19 cellular contexts compared by ENCODE assay signal in genomic region chr7:7344583-7344982, GRCh38.
DNase-seq lines count a peak whose midpoint lies in the region; ATAC-seq, FAIRE-seq and TF ChIP-seq lines count a peak whose summit lies in the region.
"Had no signal": no experiment of that assay in that cellular context is flagged by ENCODE, and none has a peak within 500 bp of the region (broad histone marks: within the 10 kb centered on the region; RNA-seq: fewer than 3 reads in every experiment).

No MANE protein-coding gene starts in this region.

- H3K4me2 ChIP-seq in HepG2 (ENCODE audit: low read depth, low read length) (no peak overlapping the region), K562 (ENCODE audit: insufficient read depth, low read length) (no peak overlapping the region), neural progenitor cell (no peak overlapping the region)
- H3K4me2 ChIP-seq: BLaER1 had no signal

- H3K27ac Mint-ChIP-seq in stimulated activated naive CD8-positive, alpha-beta T cell treated with anti-CD3 and anti-CD28 coated beads, Interleukin-15, amount 100 ng/mL, for 72 hours = no peak overlapping the region
- H3K27ac Mint-ChIP-seq in neural progenitor cell = no peak overlapping the region
- H3K27ac Mint-ChIP-seq: CD14-positive monocyte; CD4-positive, alpha-beta memory T cell had no signal

- H2AFZ ChIP-seq in HepG2 (ENCODE audit: low read length) (no peak overlapping the region), K562 (ENCODE audit: low read depth, low read length) (no peak overlapping the region), neural progenitor cell (replicated peaks) (no peak overlapping the region)

- CTCF ChIA-PET in HepG2 (lab: Yijun Ruan, JAX; ENCODE audit: low intra/inter-chr PET ratio, low total read pairs) (no interaction called here), K562 (lab: Yijun Ruan, JAX; ENCODE audit: low intra/inter-chr PET ratio) (no interaction called here)

- TF ChIP-seq POLR2A in HepG2 (IDR thresholded peaks at IDR 0.05; ENCODE audit: insufficient read depth in 1 of 2, low read depth in 2 of 2, low read length in 2 of 2) (no peak), right lobe of liver (IDR thresholded peaks at IDR 0.05) (no peak), K562 (conservative IDR thresholded peaks at IDR 0.05) (no peak)

- no peaks in the 10 kb centered on the region for H3K79me2 ChIP-seq in HepG2 (ENCODE audit: insufficient read depth, low read length)
- no peaks in the 10 kb centered on the region for H3K79me2 ChIP-seq in K562 (ENCODE audit: control insufficient read depth, insufficient read depth, low read length)
- H3K79me2 ChIP-seq in neural progenitor cell (ENCODE audit: low read depth) = no peaks in the 10 kb centered on the region

- intact Hi-C loops in HepG2 (cut with micrococcal nuclease; ENCODE audit: unreplicated experiment) (no loop called here), right lobe of liver (cut with DNase I) (no loop called here), K562 (cut with micrococcal nuclease) (no loop called here)

- H3K4me3 ChIP-seq in HepG2 (replicated peaks in 1 of 3; ENCODE audit: insufficient read depth in 1 of 3, low read depth in 2 of 3, low read length in 3 of 3) (no peak overlapping the region), right lobe of liver (no peak overlapping the region), K562 (no peak overlapping the region), neural progenitor cell (no peak overlapping the region)
- H3K4me3 ChIP-seq: BLaER1, HAP-1 had no signal

- H3K36me3 ChIP-seq in HepG2 (replicated peaks in 1 of 2; ENCODE audit: control insufficient read depth in 1 of 2, insufficient read depth in 2 of 2, low read length in 2 of 2) (no peaks in the 10 kb centered on the region), right lobe of liver (no peaks in the 10 kb centered on the region), K562 (ENCODE audit: control insufficient read depth, insufficient read depth, low read length) (no peaks in the 10 kb centered on the region), neural progenitor cell (no peaks in the 10 kb centered on the region)
- H3K36me3 ChIP-seq: BLaER1, HAP-1 had no signal

- TF ChIP-seq EP300 in HepG2 (IDR thresholded peaks at IDR 0.05; ENCODE audit: low read depth in 2 of 2, low read length in 2 of 2) (no peak), HepG2 (CRISPR knock-in tag; IDR thresholded peaks at IDR 0.05; ENCODE audit: borderline replicate concordance) (no peak), Ishikawa (IDR thresholded peaks at IDR 0.05; ENCODE audit: borderline replicate concordance) (no peak), K562 (IDR thresholded peaks at IDR 0.05; ENCODE audit: low read length) (no peak)

- 4% methylated on average over 3 of the region's 3 CpGs for WGBS in HepG2 (ENCODE audit: low lambda C conversion rate)
- WGBS in right lobe of liver (ENCODE audit: insufficient coverage, low coverage, low lambda C conversion rate, missing lambda C conversion rate) = 60% methylated on average over 3 of the region's 3 CpGs
- 3% methylated on average over 3 of the region's 3 CpGs for WGBS in K562 (ENCODE audit: insufficient coverage, low coverage, missing lambda C conversion rate)

- no peaks in the 10 kb centered on the region for H3K9me1 ChIP-seq in K562 (ENCODE audit: control insufficient read depth, insufficient read depth, low read length)

- H3K36me3 Mint-ChIP-seq in neural progenitor cell = no peaks in the 10 kb centered on the region
- H3K36me3 Mint-ChIP-seq: CD14-positive monocyte; CD4-positive, alpha-beta memory T cell had no signal

- no peak for FAIRE-seq in HepG2 (lab: Jason Lieb, UNC)
- no peak for FAIRE-seq in K562 (lab: Jason Lieb, UNC)
- FAIRE-seq: A204.1, GM12892 had no signal

- ATAC-seq in HepG2 (no peak), right lobe of liver (no peak), K562 (no peak)
- no peak for ATAC-seq in stimulated activated naive CD8-positive, alpha-beta T cell treated with anti-CD3 and anti-CD28 coated beads, Interleukin-15, amount 100 ng/mL, for 72 hours

- no peak for DNase-seq in HepG2 (ENCODE audit: low spot score)
- no peak for DNase-seq in right lobe of liver
- no peak for DNase-seq in K562 (ENCODE audit: extremely low read depth in 1 of 4, low spot score in 3 of 4)
- DNase-seq in stimulated activated naive CD8-positive, alpha-beta T cell treated with anti-CD3 and anti-CD28 coated beads, Interleukin-15, amount 100 ng/mL, for 72 hours = no peak
- no peak for DNase-seq in neural progenitor cell (ENCODE audit: low spot score)
- no peak for DNase-seq in AML-193 (lab: John Stamatoyannopoulos, UW)
- DNase-seq: ACHN; CD4-positive, alpha-beta memory T cell; DMS153; DMS79; GDM1; GOT3; KBM-7 had no signal

- no peaks in the 10 kb centered on the region for H3K9me3 Mint-ChIP-seq in stimulated activated naive CD8-positive, alpha-beta T cell treated with anti-CD3 and anti-CD28 coated beads, Interleukin-15, amount 100 ng/mL, for 72 hours
- H3K9me3 Mint-ChIP-seq in neural progenitor cell = no peaks in the 10 kb centered on the region
- H3K9me3 Mint-ChIP-seq: CD4-positive, alpha-beta memory T cell had no signal

- H3K4me3 Mint-ChIP-seq in stimulated activated naive CD8-positive, alpha-beta T cell treated with anti-CD3 and anti-CD28 coated beads, Interleukin-15, amount 100 ng/mL, for 72 hours = no peak overlapping the region
- no peak overlapping the region for H3K4me3 Mint-ChIP-seq in neural progenitor cell
- H3K4me3 Mint-ChIP-seq: CD14-positive monocyte; CD4-positive, alpha-beta memory T cell had no signal

- POLR2A ChIA-PET in HepG2 (lab: Yijun Ruan, JAX) (no interaction called here), K562 (lab: Yijun Ruan, JAX) (no interaction called here)

- in situ Hi-C loops in HepG2 (cut with HindIII; ENCODE audit: extremely low pct_ligation_motif_present, low pct_unique_long_range_greater_than_20kb) = no loop called here
- in situ Hi-C loops in K562 (cut with MboI) = no loop called here

- peaks cover 7% of the 10 kb centered on the region for H3K27me3 Mint-ChIP-seq in stimulated activated naive CD8-positive, alpha-beta T cell treated with anti-CD3 and anti-CD28 coated beads, Interleukin-15, amount 100 ng/mL, for 72 hours
- no peaks in the 10 kb centered on the region for H3K27me3 Mint-ChIP-seq in neural progenitor cell (ENCODE audit: insufficient read depth, low read depth)

- H3K4me1 ChIP-seq in HepG2 (ENCODE audit: insufficient read depth, low read length) (no peaks in the 10 kb centered on the region), right lobe of liver (no peaks in the 10 kb centered on the region), K562 (replicated peaks in 1 of 2; ENCODE audit: control insufficient read depth in 2 of 2, insufficient read depth in 2 of 2, low read length in 2 of 2) (no peaks in the 10 kb centered on the region), neural progenitor cell (peaks cover 9% of the 10 kb centered on the region)
- H3K4me1 ChIP-seq: BLaER1, HAP-1 had no signal

- H3F3A ChIP-seq in neural progenitor cell (ENCODE audit: low read depth) = no peaks in the 10 kb centered on the region

- TF ChIP-seq RAD21 in HepG2 (CRISPR knock-in tag; IDR thresholded peaks at IDR 0.05) (no peak), Ishikawa (IDR thresholded peaks at IDR 0.05; ENCODE audit: low read depth) (no peak), K562 (CRISPR knock-in tag; conservative IDR thresholded peaks at IDR 0.05 in 1 of 2, IDR thresholded peaks at IDR 0.05 in 1 of 2) (no peak)

- BruUV-seq in HepG2 (replicated peaks; lab: Mats Ljungman, UMichigan) = no TSS peak
- BruUV-seq in K562 (replicated peaks; lab: Mats Ljungman, UMichigan) = no TSS peak

- H3K27ac ChIP-seq in HepG2 (ENCODE audit: extremely low read length, insufficient read depth, low read length) (no peak overlapping the region), right lobe of liver (no peak overlapping the region), K562 (ENCODE audit: extremely low read depth, low read depth, low read length) (no peak overlapping the region), neural progenitor cell (no peak overlapping the region)
- H3K27ac ChIP-seq: BLaER1 had no signal

- H4K20me1 ChIP-seq in HepG2 (ENCODE audit: insufficient read depth, low read length) (no peaks in the 10 kb centered on the region), K562 (replicated peaks; ENCODE audit: control insufficient read depth, insufficient read depth, low read length) (no peaks in the 10 kb centered on the region), neural progenitor cell (ENCODE audit: low read depth) (no peaks in the 10 kb centered on the region)
- H4K20me1 ChIP-seq: BLaER1 had no signal

- no peaks in the 10 kb centered on the region for H3K9me3 ChIP-seq in HepG2 (ENCODE audit: low read length)
- no peaks in the 10 kb centered on the region for H3K9me3 ChIP-seq in right lobe of liver
- no peaks in the 10 kb centered on the region for H3K9me3 ChIP-seq in K562 (replicated peaks; ENCODE audit: control insufficient read depth, insufficient read depth, low read depth, low read length)
- no peaks in the 10 kb centered on the region for H3K9me3 ChIP-seq in neural progenitor cell (ENCODE audit: low read depth)
- H3K9me3 ChIP-seq: BLaER1, HAP-1 had no signal

- H3K9ac ChIP-seq in HepG2 (ENCODE audit: insufficient read depth, low read depth, low read length) (no peak overlapping the region), K562 (ENCODE audit: insufficient read depth in 1 of 2, low read depth in 2 of 2, low read length in 2 of 2) (no peak overlapping the region), neural progenitor cell (no peak overlapping the region)
- H3K9ac ChIP-seq: BLaER1 had no signal

- no peaks in the 10 kb centered on the region for H3K4me1 Mint-ChIP-seq in stimulated activated naive CD8-positive, alpha-beta T cell treated with anti-CD3 and anti-CD28 coated beads, Interleukin-15, amount 100 ng/mL, for 72 hours
- no peaks in the 10 kb centered on the region for H3K4me1 Mint-ChIP-seq in neural progenitor cell
- H3K4me1 Mint-ChIP-seq: CD14-positive monocyte; CD4-positive, alpha-beta memory T cell had no signal

- TF ChIP-seq CTCF in HepG2 (CRISPR knock-in tag; IDR thresholded peaks at IDR 0.05) (no peak), right lobe of liver (IDR thresholded peaks at IDR 0.05) (no peak), K562 (IDR thresholded peaks at IDR 0.05 in 2 of 3, conservative IDR thresholded peaks at IDR 0.05 in 1 of 3; ENCODE audit: insufficient read depth in 2 of 3, low read depth in 1 of 3, low read length in 3 of 3) (no peak), neural progenitor cell (IDR thresholded peaks at IDR 0.05) (no peak)

- H3K27me3 ChIP-seq in HepG2 (ENCODE audit: control insufficient read depth in 1 of 2, insufficient read depth in 2 of 2, low read length in 2 of 2) (no peaks in the 10 kb centered on the region), right lobe of liver (no peaks in the 10 kb centered on the region), K562 (ENCODE audit: control insufficient read depth in 2 of 2, insufficient read depth in 2 of 2, low read length in 2 of 2) (peaks cover 2 to 9% of the 10 kb centered on the region in 2 experiments; a peak in 2 of 5 replicates), neural progenitor cell (no peaks in the 10 kb centered on the region)
- H3K27me3 ChIP-seq: BLaER1 had no signal

TF ChIP-seq in HepG2, 621 proteins besides CTCF, POLR2A, EP300 and RAD21 (continues in another document):
- no peak for TF ChIP-seq ZNF564 (CRISPR knock-in tag; IDR thresholded peaks at IDR 0.05)

TF ChIP-seq in Ishikawa, 13 proteins besides CTCF, POLR2A, EP300 and RAD21 (continues in another document):
- no peak for TF ChIP-seq NFIC (IDR thresholded peaks at IDR 0.05)

Comparison
In these comparisons a context has a peak if more than half of its experiments do, and no peak if none do; other contexts are left out.
1. Of the 241 proteins assayed by ChIP-seq in both HepG2 and K562: peak only in HepG2: none; only in K562: none; in both: CEBPB and CEBPG; in neither: 239.